In genomic region chr10:84540022-84540616, GRCh38 we compare ENCODE assay signal across 9 cellular contexts.
DNase-seq lines count a peak whose midpoint lies in the region; ATAC-seq and TF ChIP-seq lines count a peak whose summit lies in the region.
"Had no signal": no experiment of that assay in that cellular context is flagged by ENCODE, and none has a peak within 500 bp of the region (broad histone marks: within the 10 kb centered on the region; RNA-seq: fewer than 3 reads in every experiment).

No MANE protein-coding gene starts in this region.

- peaks cover 14% of the 10 kb centered on the region for H3K27me3 Mint-ChIP-seq in activated T-helper 2 cell treated with anti-CD3 and anti-CD28 coated beads, Interferon-gamma antibody, Interleukin-2, Interleukin-4, amounts not matched to agents 10 μg/mL and 5 μg/mL and 100 μg/mL, durations not matched to agents 14 hours and 24 hours and 36 hours (ENCODE audit: low read depth)
- H3K27me3 Mint-ChIP-seq in endothelial cell (ENCODE audit: unreplicated experiment) = peaks cover 5% of the 10 kb centered on the region

- peak; percentile 11 for ATAC-seq in GM18909 (IDR thresholded peaks at IDR 0.05; ENCODE audit: poor library complexity, unreplicated experiment)
- peak; percentile 18 for ATAC-seq in HG02943 (IDR thresholded peaks at IDR 0.05; ENCODE audit: low read depth, unreplicated experiment)
- peak; percentile 23 for ATAC-seq in omental fat pad (ENCODE audit: low FRiP score)
- ATAC-seq in GM21367 (IDR thresholded peaks at IDR 0.05; ENCODE audit: unreplicated experiment) = no peak

- DNase-seq in activated T-helper 2 cell treated with anti-CD3 and anti-CD28 coated beads, Interferon-gamma antibody, Interleukin-2, Interleukin-4, amounts not matched to agents 10 μg/mL and 5 μg/mL and 100 μg/mL, durations not matched to agents 14 hours and 24 hours and 36 hours (ENCODE audit: low spot score) = no peak
- no peak for DNase-seq in omental fat pad (ENCODE audit: low spot score)
- DNase-seq in iPS-NIHi11 (ENCODE audit: low spot score) = no peak
- DNase-seq in C1 segment of cervical spinal cord (lab: John Stamatoyannopoulos, UW) = no peak
- no peak for DNase-seq in endothelial cell (ENCODE audit: low spot score)

- TF ChIP-seq CTCF in omental fat pad (IDR thresholded peaks at IDR 0.05) (no peak), endothelial cell (IDR thresholded peaks at IDR 0.05; ENCODE audit: unreplicated experiment) (no peak)

- H3K4me3 Mint-ChIP-seq in activated T-helper 2 cell treated with anti-CD3 and anti-CD28 coated beads, Interferon-gamma antibody, Interleukin-2, Interleukin-4, amounts not matched to agents 10 μg/mL and 5 μg/mL and 100 μg/mL, durations not matched to agents 14 hours and 24 hours and 36 hours (ENCODE audit: low read depth) = peak overlapping the region; percentile 4
- no peak overlapping the region for H3K4me3 Mint-ChIP-seq in endothelial cell (ENCODE audit: unreplicated experiment)

- H3K4me1 Mint-ChIP-seq in activated T-helper 2 cell treated with anti-CD3 and anti-CD28 coated beads, Interferon-gamma antibody, Interleukin-2, Interleukin-4, amounts not matched to agents 10 μg/mL and 5 μg/mL and 100 μg/mL, durations not matched to agents 14 hours and 24 hours and 36 hours (ENCODE audit: low read depth) = peaks cover 12% of the 10 kb centered on the region
- peaks cover 17% of the 10 kb centered on the region for H3K4me1 Mint-ChIP-seq in endothelial cell (ENCODE audit: unreplicated experiment)

- no peaks in the 10 kb centered on the region for H3K36me3 Mint-ChIP-seq in activated T-helper 2 cell treated with anti-CD3 and anti-CD28 coated beads, Interferon-gamma antibody, Interleukin-2, Interleukin-4, amounts not matched to agents 10 μg/mL and 5 μg/mL and 100 μg/mL, durations not matched to agents 14 hours and 24 hours and 36 hours (ENCODE audit: low read depth)
- H3K36me3 Mint-ChIP-seq in endothelial cell (ENCODE audit: low read depth, unreplicated experiment) = no peaks in the 10 kb centered on the region
- H3K36me3 Mint-ChIP-seq: activated naive CD4-positive, alpha-beta T cell treated with anti-CD3 and anti-CD28 coated beads, Interleukin-2, amount 50 U/mL, for 24 hours had no signal

- no peak overlapping the region for H3K27ac Mint-ChIP-seq in activated T-helper 2 cell treated with anti-CD3 and anti-CD28 coated beads, Interferon-gamma antibody, Interleukin-2, Interleukin-4, amounts not matched to agents 10 μg/mL and 5 μg/mL and 100 μg/mL, durations not matched to agents 14 hours and 24 hours and 36 hours
- no peak overlapping the region for H3K27ac Mint-ChIP-seq in endothelial cell (ENCODE audit: unreplicated experiment)
- H3K27ac Mint-ChIP-seq: activated naive CD4-positive, alpha-beta T cell treated with anti-CD3 and anti-CD28 coated beads, Interleukin-2, amount 50 U/mL, for 24 hours had no signal

- H3K9me3 Mint-ChIP-seq in activated T-helper 2 cell treated with anti-CD3 and anti-CD28 coated beads, Interferon-gamma antibody, Interleukin-2, Interleukin-4, amounts not matched to agents 10 μg/mL and 5 μg/mL and 100 μg/mL, durations not matched to agents 14 hours and 24 hours and 36 hours = no peaks in the 10 kb centered on the region
- H3K9me3 Mint-ChIP-seq in endothelial cell (ENCODE audit: unreplicated experiment) = no peaks in the 10 kb centered on the region
- H3K9me3 Mint-ChIP-seq: activated naive CD4-positive, alpha-beta T cell treated with anti-CD3 and anti-CD28 coated beads, Interleukin-2, amount 50 U/mL, for 24 hours had no signal

- intact Hi-C loops in activated T-helper 2 cell treated with anti-CD3 and anti-CD28 coated beads, Interferon-gamma antibody, Interleukin-2, Interleukin-4, amounts not matched to agents 10 μg/mL and 5 μg/mL and 100 μg/mL, durations not matched to agents 14 hours and 24 hours and 36 hours (cut with micrococcal nuclease) = loop anchor here (2.0 to 10.0 kb wide), 2 partner anchors 177 to 1835 kb away; no protein-coding TSS in a partner anchor
